1 cellular context compared by ENCODE assay signal in the genomic region with DNA sequence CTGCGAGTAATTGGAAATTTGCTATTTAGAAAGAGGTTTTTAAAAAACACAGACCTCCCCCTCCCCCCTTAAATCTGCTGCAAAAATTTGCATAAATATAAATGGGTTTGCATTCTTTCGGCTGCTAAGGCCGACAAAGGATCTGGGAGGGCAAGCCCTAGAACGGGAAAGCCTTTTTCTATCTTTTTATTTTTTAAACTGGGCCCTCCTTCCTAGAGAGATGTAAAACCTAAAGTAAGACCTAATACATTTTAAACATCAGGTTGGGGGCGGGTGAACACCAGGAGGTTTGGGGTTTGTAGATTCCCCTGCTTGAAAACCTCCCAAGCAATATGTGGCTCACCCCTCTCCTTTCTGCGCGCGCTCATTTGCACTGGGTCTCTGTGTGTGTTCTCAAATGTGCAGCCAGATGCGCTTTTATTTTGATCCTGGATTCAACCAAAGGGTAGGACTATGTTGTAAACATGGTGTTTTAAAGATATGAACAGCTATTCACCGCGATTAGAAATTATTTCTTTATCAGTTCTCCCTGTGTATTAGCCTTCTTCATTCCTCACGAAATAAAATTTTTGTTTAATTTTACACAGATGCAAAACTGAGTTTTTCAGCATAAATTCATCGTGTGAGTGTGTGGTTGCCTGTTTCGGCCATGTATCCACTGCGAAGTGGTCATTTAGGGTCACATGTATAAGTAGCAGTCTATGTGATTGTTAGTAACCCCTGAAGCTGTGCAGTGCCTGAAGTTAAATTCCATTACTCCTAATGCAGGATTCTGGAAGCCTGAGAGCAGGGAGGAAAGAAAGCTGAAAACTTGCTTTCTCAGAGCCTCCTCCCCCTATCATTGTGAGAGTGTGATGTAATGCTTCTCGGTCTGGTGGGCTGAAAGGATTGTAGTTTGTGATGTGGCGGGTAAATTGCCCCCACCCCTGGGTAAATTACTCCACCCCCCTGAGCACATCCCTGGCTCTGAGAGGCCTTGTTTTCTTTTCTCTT.
TF ChIP-seq lines count a peak whose summit lies in the region.

No MANE protein-coding gene starts in this region.

TF ChIP-seq in A549, 52 proteins besides CTCF, POLR2A, EP300 and RAD21 (continued from another document):
- TF ChIP-seq, protein P1, sequence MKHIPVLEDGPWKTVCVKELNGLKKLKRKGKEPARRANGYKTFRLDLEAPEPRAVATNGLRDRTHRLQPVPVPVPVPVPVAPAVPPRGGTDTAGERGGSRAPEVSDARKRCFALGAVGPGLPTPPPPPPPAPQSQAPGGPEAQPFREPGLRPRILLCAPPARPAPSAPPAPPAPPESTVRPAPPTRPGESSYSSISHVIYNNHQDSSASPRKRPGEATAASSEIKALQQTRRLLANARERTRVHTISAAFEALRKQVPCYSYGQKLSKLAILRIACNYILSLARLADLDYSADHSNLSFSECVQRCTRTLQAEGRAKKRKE (CRISPR knock-in tag; IDR thresholded peaks at IDR 0.05; ENCODE audit: low read depth), result no peak
- TF ChIP-seq ESRRA (IDR thresholded peaks at IDR 0.05; ENCODE audit: borderline replicate concordance, low read length) (no peak), CBX8 (IDR thresholded peaks at IDR 0.05) (no peak)
